1 cellular context compared by ENCODE assay signal in the genomic region with DNA sequence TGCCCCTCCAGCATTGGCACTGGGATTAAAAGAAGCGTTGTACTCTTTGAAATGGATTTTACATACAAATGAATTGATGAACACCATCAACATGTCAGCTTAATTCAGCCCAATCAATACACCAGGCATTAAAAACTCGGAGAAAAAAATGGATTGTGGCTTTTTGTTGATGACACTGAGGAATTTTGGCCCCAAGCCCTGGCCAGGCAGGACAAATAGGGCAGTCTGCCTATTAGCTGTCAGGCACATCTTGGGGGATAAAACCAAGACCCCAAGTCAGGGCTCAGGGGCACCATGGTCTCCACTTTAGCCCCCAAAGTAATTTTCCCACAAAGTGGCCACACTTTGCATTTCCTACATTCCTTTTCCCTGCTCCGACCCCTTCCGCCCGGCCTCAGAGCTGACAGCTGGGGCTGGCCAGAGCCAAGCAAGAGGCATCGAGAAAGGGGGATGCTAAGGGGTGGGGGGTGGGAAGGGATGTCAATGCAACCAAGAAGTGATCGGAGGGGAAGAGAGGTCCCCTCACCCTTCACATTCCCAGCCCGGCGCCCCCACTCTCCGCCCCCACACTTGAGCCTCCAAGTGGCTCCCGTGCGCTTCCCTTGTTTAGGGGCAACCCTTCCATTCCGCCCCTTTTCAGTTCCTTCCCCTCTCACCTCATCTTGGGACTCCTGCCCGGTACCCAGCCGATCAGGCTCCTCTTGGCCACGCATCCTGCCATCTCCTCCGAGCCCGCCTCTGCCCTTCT.
TF ChIP-seq lines count a peak whose summit lies in the region.

No MANE protein-coding gene starts in this region.

TF ChIP-seq in IMR-90, 13 proteins besides CTCF, POLR2A, EP300 and RAD21:
- TF ChIP-seq SMC3 (IDR thresholded peaks at IDR 0.05; ENCODE audit: low read depth, low read length) (no peak), CHD1 (IDR thresholded peaks at IDR 0.05; ENCODE audit: low read depth, low read length) (no peak), MAFK (IDR thresholded peaks at IDR 0.05; ENCODE audit: low read depth, low read length) (no peak), CEBPB (IDR thresholded peaks at IDR 0.05; ENCODE audit: low read depth, low read length) (no peak), NFE2L2 (IDR thresholded peaks at IDR 0.05; ENCODE audit: low read depth, low read length) (no peak), FOS (IDR thresholded peaks at IDR 0.05; ENCODE audit: low read depth, low read length) (no peak), MAZ (IDR thresholded peaks at IDR 0.05; ENCODE audit: borderline replicate concordance, low read depth, low read length) (no peak; the same call in 1 of the 2 replicates), MXI1 (IDR thresholded peaks at IDR 0.05; ENCODE audit: borderline replicate concordance, low read depth, low read length) (no peak), RFX5 (IDR thresholded peaks at IDR 0.05; ENCODE audit: low read depth, low read length) (no peak), RCOR1 (IDR thresholded peaks at IDR 0.05; ENCODE audit: insufficient replicate concordance, low read length) (no peak), BHLHE40 (IDR thresholded peaks at IDR 0.05; ENCODE audit: low read depth, low read length) (no peak)
- TF ChIP-seq, protein P1, sequence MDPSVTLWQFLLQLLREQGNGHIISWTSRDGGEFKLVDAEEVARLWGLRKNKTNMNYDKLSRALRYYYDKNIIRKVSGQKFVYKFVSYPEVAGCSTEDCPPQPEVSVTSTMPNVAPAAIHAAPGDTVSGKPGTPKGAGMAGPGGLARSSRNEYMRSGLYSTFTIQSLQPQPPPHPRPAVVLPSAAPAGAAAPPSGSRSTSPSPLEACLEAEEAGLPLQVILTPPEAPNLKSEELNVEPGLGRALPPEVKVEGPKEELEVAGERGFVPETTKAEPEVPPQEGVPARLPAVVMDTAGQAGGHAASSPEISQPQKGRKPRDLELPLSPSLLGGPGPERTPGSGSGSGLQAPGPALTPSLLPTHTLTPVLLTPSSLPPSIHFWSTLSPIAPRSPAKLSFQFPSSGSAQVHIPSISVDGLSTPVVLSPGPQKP (IDR thresholded peaks at IDR 0.05; ENCODE audit: borderline replicate concordance, low read depth, low read length) = no peak
- TF ChIP-seq, protein P2, sequence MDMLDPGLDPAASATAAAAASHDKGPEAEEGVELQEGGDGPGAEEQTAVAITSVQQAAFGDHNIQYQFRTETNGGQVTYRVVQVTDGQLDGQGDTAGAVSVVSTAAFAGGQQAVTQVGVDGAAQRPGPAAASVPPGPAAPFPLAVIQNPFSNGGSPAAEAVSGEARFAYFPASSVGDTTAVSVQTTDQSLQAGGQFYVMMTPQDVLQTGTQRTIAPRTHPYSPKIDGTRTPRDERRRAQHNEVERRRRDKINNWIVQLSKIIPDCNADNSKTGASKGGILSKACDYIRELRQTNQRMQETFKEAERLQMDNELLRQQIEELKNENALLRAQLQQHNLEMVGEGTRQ (IDR thresholded peaks at IDR 0.05; ENCODE audit: low read depth, low read length) = no peak
